23 cellular contexts compared by ENCODE assay signal in the genomic region with DNA sequence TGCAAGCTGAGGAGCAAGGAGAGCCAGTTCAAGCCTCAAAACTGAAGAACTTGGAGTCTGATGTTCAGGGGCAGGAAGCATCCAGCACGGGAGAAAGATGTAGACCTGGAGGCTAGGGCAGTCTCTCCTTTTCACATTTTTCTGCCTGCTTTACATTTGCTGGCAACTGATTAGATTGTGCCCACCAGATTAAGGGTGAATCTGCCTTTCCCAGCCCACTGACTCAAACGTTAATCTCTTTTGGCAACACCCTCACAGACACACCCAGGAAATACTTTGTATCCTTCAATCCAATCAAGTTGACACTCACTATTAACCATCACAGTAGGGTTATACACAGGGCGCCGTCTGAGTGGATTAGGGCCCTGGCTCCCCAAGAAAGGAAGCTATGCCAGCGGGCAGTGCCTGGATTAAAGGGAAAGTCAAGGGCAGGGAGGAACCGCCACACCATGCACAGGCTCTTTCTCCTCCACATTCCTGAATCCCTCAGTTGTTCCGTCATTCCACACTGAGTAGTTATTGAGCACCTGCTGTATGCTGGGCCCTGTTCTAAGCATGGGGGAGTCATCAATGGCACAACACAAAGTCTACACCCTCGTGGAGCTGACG. TPM values are rescaled to one million over a fixed set of nuclear protein-coding genes. Genes with fewer than 3 reads are reported as not detected.
"Had no signal": no experiment of that assay in that cellular context is flagged by ENCODE, and none has a peak within 500 bp of the region (broad histone marks: within the 10 kb centered on the region; RNA-seq: fewer than 3 reads in every experiment).

No MANE protein-coding gene starts in this region.

- H3K36me3 Mint-ChIP-seq: activated naive CD4-positive, alpha-beta T cell treated with anti-CD3 and anti-CD28 coated beads, Interleukin-2, amount 50 U/mL, for 72 hours had no signal

- H3K27me3 Mint-ChIP-seq: activated B cell treated with CpG ODN at 0.5 μM for 24 hours; activated CD4-positive, alpha-beta memory T cell treated with anti-CD3 and anti-CD28 coated beads, Interleukin-2, amount 10 ng/mL, durations not matched to agents 7 days and 5 days; activated CD8-positive, alpha-beta memory T cell treated with anti-CD3 and anti-CD28 coated beads, Interleukin-2, amount 10 ng/mL, durations not matched to agents 7 days and 5 days; memory B cell; naive thymus-derived CD4-positive, alpha-beta T cell had no signal

- FAIRE-seq: astrocyte had no signal

- H3K36me3 ChIP-seq: adrenal gland, breast epithelium had no signal

- H3K27ac Mint-ChIP-seq: activated B cell treated with CpG ODN at 0.5 μM for 24 hours; activated CD4-positive, alpha-beta memory T cell treated with anti-CD3 and anti-CD28 coated beads, Interleukin-2, amount 10 ng/mL, durations not matched to agents 7 days and 5 days; activated CD8-positive, alpha-beta memory T cell treated with anti-CD3 and anti-CD28 coated beads, Interleukin-2, amount 10 ng/mL, durations not matched to agents 7 days and 5 days; memory B cell; naive thymus-derived CD4-positive, alpha-beta T cell; T-helper 1 cell treated with Interleukin-12 subunit alpha and Interleukin-12 subunit beta and Interleukin-4 antibody, amounts not matched to agents 30 μg/mL and 1 μg/mL, for 36 hours had no signal

- DNase-seq: activated B cell treated with CpG ODN at 0.5 μM for 24 hours; activated CD4-positive, alpha-beta memory T cell treated with anti-CD3 and anti-CD28 coated beads, Interleukin-2, amount 10 ng/mL, durations not matched to agents 7 days and 5 days; activated CD4-positive, alpha-beta T cell treated with anti-CD3 and anti-CD28 coated beads for 48 hours; activated CD8-positive, alpha-beta memory T cell treated with anti-CD3 and anti-CD28 coated beads, Interleukin-2, amount 10 ng/mL, durations not matched to agents 7 days and 5 days; activated T-cell treated with anti-CD3 and anti-CD28 coated beads, Interleukin-2, amount 50 U/mL, for 1 hour; adrenal gland; cortex of kidney; heart right ventricle; naive thymus-derived CD4-positive, alpha-beta T cell; stimulated activated CD4-positive, alpha-beta T cell treated with anti-CD3 and anti-CD28 coated beads, Interleukin-2, amount 100 ng/mL, for 24 hours; stimulated activated naive CD4-positive, alpha-beta T cell treated with Interleukin-2 at 50 U/mL for 16 hours; substantia nigra had no signal

- H3K4me3 ChIP-seq: adrenal gland, breast epithelium, esophagus muscularis mucosa, gastroesophageal sphincter, heart right ventricle, prostate gland, right atrium auricular region, tibial nerve, vagina had no signal

- H3K27ac ChIP-seq: adrenal gland, breast epithelium, esophagus muscularis mucosa, gastroesophageal sphincter, heart right ventricle, prostate gland, right atrium auricular region, tibial nerve, vagina had no signal

- H3K9me3 Mint-ChIP-seq: activated B cell treated with CpG ODN at 0.5 μM for 24 hours; activated CD4-positive, alpha-beta memory T cell treated with anti-CD3 and anti-CD28 coated beads, Interleukin-2, amount 10 ng/mL, durations not matched to agents 7 days and 5 days; activated naive CD4-positive, alpha-beta T cell treated with anti-CD3 and anti-CD28 coated beads, Interleukin-2, amount 50 U/mL, for 72 hours; memory B cell; naive thymus-derived CD4-positive, alpha-beta T cell; T-helper 1 cell treated with Interleukin-12 subunit alpha and Interleukin-12 subunit beta and Interleukin-4 antibody, amounts not matched to agents 30 μg/mL and 1 μg/mL, for 36 hours had no signal

- H3K4me3 Mint-ChIP-seq: activated B cell treated with CpG ODN at 0.5 μM for 24 hours; activated CD4-positive, alpha-beta memory T cell treated with anti-CD3 and anti-CD28 coated beads, Interleukin-2, amount 10 ng/mL, durations not matched to agents 7 days and 5 days; activated CD8-positive, alpha-beta memory T cell treated with anti-CD3 and anti-CD28 coated beads, Interleukin-2, amount 10 ng/mL, durations not matched to agents 7 days and 5 days; memory B cell; naive thymus-derived CD4-positive, alpha-beta T cell; T-helper 1 cell treated with Interleukin-12 subunit alpha and Interleukin-12 subunit beta and Interleukin-4 antibody, amounts not matched to agents 30 μg/mL and 1 μg/mL, for 36 hours had no signal

- H3K9me3 ChIP-seq: adrenal gland, breast epithelium, esophagus muscularis mucosa, gastroesophageal sphincter, heart right ventricle, prostate gland, right atrium auricular region, tibial nerve, vagina had no signal

- H3K4me1 ChIP-seq: prostate gland had no signal

- ATAC-seq: activated CD8-positive, alpha-beta memory T cell treated with anti-CD3 and anti-CD28 coated beads, Interleukin-2, amount 10 ng/mL, durations not matched to agents 7 days and 5 days; activated naive CD4-positive, alpha-beta T cell treated with anti-CD3 and anti-CD28 coated beads, Interleukin-2, amount 50 U/mL, for 72 hours; gastroesophageal sphincter; heart right ventricle; naive thymus-derived CD4-positive, alpha-beta T cell had no signal

- H3K27me3 ChIP-seq: adrenal gland, breast epithelium, esophagus muscularis mucosa, gastroesophageal sphincter, heart right ventricle, right atrium auricular region, tibial nerve, vagina had no signal

- H3K4me1 Mint-ChIP-seq: activated B cell treated with CpG ODN at 0.5 μM for 24 hours; activated CD4-positive, alpha-beta memory T cell treated with anti-CD3 and anti-CD28 coated beads, Interleukin-2, amount 10 ng/mL, durations not matched to agents 7 days and 5 days; activated CD8-positive, alpha-beta memory T cell treated with anti-CD3 and anti-CD28 coated beads, Interleukin-2, amount 10 ng/mL, durations not matched to agents 7 days and 5 days; memory B cell had no signal

RNA-seq across cellular contexts. Expression of gene EVA1C, which starts 56.2 kb away (rescaled TPM):
- total RNA-seq: astrocyte had no signal
